In genomic region chr11:62850911-62851806, GRCh38 we compare ENCODE assay signal across 10 cellular contexts. TPM values are rescaled to one million over a fixed set of nuclear protein-coding genes. Genes with fewer than 3 reads are reported as not detected.
DNase-seq lines count a peak whose midpoint lies in the region; ATAC-seq and TF ChIP-seq lines count a peak whose summit lies in the region.
"Had no signal": no experiment of that assay in that cellular context is flagged by ENCODE, and none has a peak within 500 bp of the region (broad histone marks: within the 10 kb centered on the region; RNA-seq: fewer than 3 reads in every experiment).

No MANE protein-coding gene starts in this region.

- H3K27me3 ChIP-seq in DND-41 (ENCODE audit: insufficient read depth, low read length, poor library complexity) (no peaks in the 10 kb centered on the region), body of pancreas (no peaks in the 10 kb centered on the region)

- H3K27ac ChIP-seq in DND-41 (ENCODE audit: low read length), result no peak overlapping the region
- no peak overlapping the region for H3K27ac ChIP-seq in body of pancreas

- H3K4me3 Mint-ChIP-seq in T-helper 17 cell, result peak overlapping the region; percentile 12
- H3K4me3 Mint-ChIP-seq in naive B cell, result peak overlapping the region in 1 of 8 donors; percentile 69

- no peak for TF ChIP-seq POLR2A in body of pancreas (IDR thresholded peaks at IDR 0.05)

- H4K20me1 ChIP-seq in DND-41 (ENCODE audit: insufficient read depth, low read length), result peaks cover 40% of the 10 kb centered on the region

- no peak overlapping the region for H3K9ac ChIP-seq in DND-41 (ENCODE audit: low read depth, low read length)

- peak; percentile 47 for DNase-seq in DND-41
- DNase-seq in HK-2 (ENCODE audit: unreplicated experiment), result peak; percentile 57
- DNase-seq in T-helper 17 cell, result no peak
- no peak for DNase-seq in naive B cell
- no peak for DNase-seq in ecto neural progenitor cell (ENCODE audit: low spot score)
- no peak for DNase-seq in body of pancreas
- no peak for DNase-seq in NCI-H1436 treated with DMSO at 0.1 percent for 48 hours (lab: John Stamatoyannopoulos, UW)
- DNase-seq in cerebellar nuclear complex (lab: John Stamatoyannopoulos, UW), result no peak

- intact Hi-C loops in body of pancreas (cut with DNase I), result no loop called here

- H3K27me3 Mint-ChIP-seq in T-helper 17 cell (no peaks in the 10 kb centered on the region), naive B cell (no peaks in the 10 kb centered on the region)

- 66 to 74% methylated on average over 14 of the region's 15 CpGs for WGBS in body of pancreas, 2 donors

- ATAC-seq in DND-41 (ENCODE audit: insufficient read depth, low read depth) (peak; percentile 15), T-helper 17 cell (no peak), naive B cell (ENCODE audit: low read depth in 2 of 2) (no peak), body of pancreas (no peak)

- H3K4me2 ChIP-seq in DND-41 (ENCODE audit: insufficient read depth, low read length), result 0 out of 2 replicates have a peak overlapping the region, but pooled peaks have one; percentile 62

- H3K36me3 ChIP-seq in DND-41 (ENCODE audit: insufficient read depth, low read length) (peaks cover 43% of the 10 kb centered on the region), body of pancreas (replicated peaks in 1 of 2; ENCODE audit: insufficient read depth in 1 of 2, low read depth in 2 of 2) (peaks cover 5 to 14% of the 10 kb centered on the region in 2 donors)

- H3K27ac Mint-ChIP-seq in T-helper 17 cell (peak overlapping the region; percentile 98), naive B cell (peak overlapping the region; percentile 54 to 89 (median 76))

- peaks cover 8% of the 10 kb centered on the region for H3K36me3 Mint-ChIP-seq in T-helper 17 cell (ENCODE audit: low read depth)
- peaks cover 9 to 13% of the 10 kb centered on the region in 2 donors for H3K36me3 Mint-ChIP-seq in naive B cell

- no peak for TF ChIP-seq CTCF in DND-41 (IDR thresholded peaks at IDR 0.05; ENCODE audit: borderline replicate concordance, extremely low read depth, low read length, poor library complexity, severe bottlenecking)
- TF ChIP-seq CTCF in body of pancreas (IDR thresholded peaks at IDR 0.05), result no peak

- H3K4me1 ChIP-seq in DND-41 (ENCODE audit: insufficient read depth, low read length) (peaks cover 24% of the 10 kb centered on the region), body of pancreas (peaks cover 19% of the 10 kb centered on the region)

- H3K4me1 Mint-ChIP-seq in T-helper 17 cell, result peaks cover 48% of the 10 kb centered on the region
- peaks cover 34 to 43% (median 39%) of the 10 kb centered on the region in 3 donors for H3K4me1 Mint-ChIP-seq in naive B cell

- H2AFZ ChIP-seq in DND-41 (ENCODE audit: low read depth, low read length), result no peak overlapping the region

- H3K9me3 ChIP-seq in DND-41 (ENCODE audit: insufficient read depth, low read length, severe bottlenecking), result no peaks in the 10 kb centered on the region
- no peaks in the 10 kb centered on the region for H3K9me3 ChIP-seq in T-helper 17 cell (ENCODE audit: control insufficient read depth, low read length, poor library complexity, severe bottlenecking)
- H3K9me3 ChIP-seq in body of pancreas, result no peaks in the 10 kb centered on the region

- H3K9me3 Mint-ChIP-seq in naive B cell, result no peaks in the 10 kb centered on the region

- H3K4me3 ChIP-seq in DND-41 (ENCODE audit: low read depth in 1 of 2, low read length in 2 of 2) (no peak overlapping the region), body of pancreas (no peak overlapping the region)

- peaks cover 37% of the 10 kb centered on the region for H3K79me2 ChIP-seq in DND-41 (ENCODE audit: insufficient read depth, low read length)

RNA-seq across cellular contexts. Expression of gene WDR74, which starts 11.8 kb away (rescaled TPM):
- total RNA-seq in T-helper 17 cell (100 to 1,000 TPM; 146 to 163 TPM), body of pancreas (10 to 100 TPM; 15.8 to 40.0 TPM)
- polyA plus RNA-seq in naive B cell (ENCODE audit: low read depth in 6 of 6), result 10 to 100 TPM; 42.0 to 77.0 (median 54.6) TPM

RNA-seq across cellular contexts. Expression of gene TEX54, which starts 18.5 kb away (rescaled TPM):
- total RNA-seq in T-helper 17 cell, result not detected
- polyA plus RNA-seq in naive B cell (ENCODE audit: low read depth in 6 of 6), result 1 to 10 TPM in 5 of 6 donors, not detected in 1; 2.3 to 7.0 (median 3.7) TPM
- total RNA-seq in body of pancreas, result not detected
- total RNA-seq: liver, NCI-H460 had no signal

RNA-seq across cellular contexts. Expression of gene STX5, which starts 19.3 kb away (rescaled TPM):
- total RNA-seq in T-helper 17 cell (100 to 1,000 TPM; 103 to 119 TPM), body of pancreas (10 to 100 TPM; 20.1 to 23.6 TPM)
- 10 to 100 TPM; 46.4 to 64.2 (median 51.5) TPM for polyA plus RNA-seq in naive B cell (ENCODE audit: low read depth in 6 of 6)

RNA-seq across cellular contexts. Expression of gene SLC3A2, which starts 29.5 kb away (rescaled TPM):
- 100 to 1,000 TPM; 233 to 240 TPM for total RNA-seq in T-helper 17 cell
- 100 to 1,000 TPM in 2 of 6 donors, 10 to 100 TPM in 4; 63.1 to 135 (median 81.1) TPM for polyA plus RNA-seq in naive B cell (ENCODE audit: low read depth in 6 of 6)
- total RNA-seq in body of pancreas, result 100 to 1,000 TPM in 1 of 2 donors, 10 to 100 TPM in 1; 75.5 to 108 TPM

RNA-seq across cellular contexts. Expression of gene NXF1, which starts 45.9 kb away (rescaled TPM):
- total RNA-seq in T-helper 17 cell (100 to 1,000 TPM; 271 to 305 TPM), body of pancreas (100 to 1,000 TPM in 1 of 2 donors, 10 to 100 TPM in 1; 49.8 to 108 TPM)
- polyA plus RNA-seq in naive B cell (ENCODE audit: low read depth in 6 of 6), result 100 to 1,000 TPM in 2 of 6 donors, 10 to 100 TPM in 4; 60.9 to 121 (median 90.6) TPM

Comparison
In these comparisons a context has a peak if more than half of its experiments do, and no peak if none do; other contexts are left out.
1. DNase-seq: peak in DND-41 (single experiment) and HK-2 (single experiment); none in T-helper 17 cell (0 of 3), naive B cell (single experiment), ecto neural progenitor cell (single experiment), body of pancreas (0 of 4), NCI-H1436 treated with DMSO at 0.1 percent for 48 hours (single experiment) and cerebellar nuclear complex (0 of 2).
2. RNA of gene STX5, which starts 19.3 kb away (total RNA-seq): 103 to 119 TPM in T-helper 17 cell; 20.1 to 23.6 TPM in body of pancreas; every median in the first group is over 4 times any median in the second.